In the genomic region with DNA sequence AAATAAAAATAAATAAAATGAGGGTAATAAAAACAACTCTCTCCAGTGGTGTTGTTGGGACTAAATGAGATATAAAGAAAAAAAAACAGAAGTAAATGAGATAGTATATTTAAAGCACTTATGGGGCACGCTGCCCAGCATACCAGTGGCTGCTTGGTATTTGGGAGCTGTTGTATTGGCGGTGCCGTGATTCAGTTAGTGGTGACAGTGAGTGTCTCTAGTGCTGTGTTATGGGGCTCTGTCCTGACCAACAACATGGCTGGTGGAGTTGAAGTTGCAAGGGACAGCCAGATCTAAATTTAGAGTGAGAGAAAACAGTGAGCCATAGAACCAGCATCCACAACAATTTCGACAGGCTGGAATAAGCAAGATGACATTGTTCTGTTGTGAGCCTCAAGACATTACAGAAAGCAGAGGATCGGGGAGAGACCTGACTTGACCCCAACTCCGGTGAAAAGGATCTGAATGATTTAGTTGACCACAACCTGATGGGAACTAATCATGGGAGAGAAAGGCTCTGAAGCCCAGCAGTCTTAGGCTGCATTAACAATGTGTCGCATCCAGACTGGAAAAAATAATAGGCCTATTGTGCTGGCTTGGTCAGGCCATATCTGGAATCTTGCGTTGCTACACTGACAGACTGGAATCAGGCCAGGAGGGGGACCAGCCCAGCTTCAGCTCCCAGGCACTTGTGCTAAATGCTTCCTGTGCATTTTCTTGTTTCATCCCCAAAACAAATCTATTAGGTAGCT, we compare ENCODE assay signal across 16 cellular contexts. TPM values are rescaled to one million over a fixed set of nuclear protein-coding genes. Genes with fewer than 3 reads are reported as not detected.
A peak's percentile ranks its signal among the peaks of the same experiment; 100 is the strongest.
DNase-seq lines count a peak whose midpoint lies in the region; ATAC-seq, FAIRE-seq and TF ChIP-seq lines count a peak whose summit lies in the region.
"Had no signal": no experiment of that assay in that cellular context is flagged by ENCODE, and none has a peak within 500 bp of the region (broad histone marks: within the 10 kb centered on the region; RNA-seq: fewer than 3 reads in every experiment).

No MANE protein-coding gene starts in this region.

- H3K4me1 Mint-ChIP-seq in activated CD4-positive, alpha-beta memory T cell treated with anti-CD3 and anti-CD28 coated beads for 36 hours (ENCODE audit: low read depth), result peaks cover 27% of the 10 kb centered on the region

- DNase-seq in NCI-H2029 treated with DMSO at 0.1 percent for 48 hours (lab: John Stamatoyannopoulos, UW) (peak; percentile 48), NCI-H2029 (lab: John Stamatoyannopoulos, UW) (no peak), K562 (ENCODE audit: extremely low read depth in 1 of 4, low spot score in 3 of 4) (no peak)
- DNase-seq in activated CD4-positive, alpha-beta memory T cell treated with anti-CD3 and anti-CD28 coated beads for 36 hours, result no peak
- no peak for DNase-seq in activated naive CD4-positive, alpha-beta T cell treated with Interleukin-2 at 50 U/mL for 16 hours
- DNase-seq: activated CD4-positive, alpha-beta T cell treated with anti-CD3 and anti-CD28 coated beads, Interleukin-2, amount 50 U/mL, for 4 hours; activated effector memory CD4-positive, alpha-beta T cell treated with anti-CD3 and anti-CD28 coated beads, Interleukin-2, amount 50 U/mL, for 16 hours; NCI-H1105 had no signal

- H3K27ac ChIP-seq in K562 (ENCODE audit: extremely low read depth, low read depth, low read length) (no peak overlapping the region), layer of hippocampus (ENCODE audit: low read depth, low read length) (peak overlapping the region; percentile 64), stomach smooth muscle (ENCODE audit: low read length) (peak overlapping the region; percentile 37)
- H3K27ac ChIP-seq: 22Rv1, parathyroid adenoma, suprapubic skin had no signal

- H3K27me3 Mint-ChIP-seq in activated CD4-positive, alpha-beta memory T cell treated with anti-CD3 and anti-CD28 coated beads for 36 hours, result no peaks in the 10 kb centered on the region

- no peak overlapping the region for H2AFZ ChIP-seq in K562 (ENCODE audit: low read depth, low read length)
- H2AFZ ChIP-seq: parathyroid adenoma had no signal

- no peaks in the 10 kb centered on the region for H3K9me1 ChIP-seq in K562 (ENCODE audit: control insufficient read depth, insufficient read depth, low read length)

- in situ Hi-C loops in K562 (cut with MboI), result no loop called here

- H4K20me1 ChIP-seq in K562 (replicated peaks; ENCODE audit: control insufficient read depth, insufficient read depth, low read length), result no peaks in the 10 kb centered on the region

- H3K27me3 ChIP-seq in K562 (ENCODE audit: control insufficient read depth in 2 of 2, insufficient read depth in 2 of 2, low read length in 2 of 2), result peaks cover 39 to 53% of the 10 kb centered on the region in 2 experiments
- no peaks in the 10 kb centered on the region for H3K27me3 ChIP-seq in layer of hippocampus (ENCODE audit: control insufficient read depth, insufficient read depth, low read length)
- H3K27me3 ChIP-seq in stomach smooth muscle (ENCODE audit: control insufficient read depth in 1 of 2, insufficient read depth in 2 of 2, low read length in 2 of 2), result peaks cover 0 to 2% of the 10 kb centered on the region in 2 donors
- H3K27me3 ChIP-seq: suprapubic skin had no signal

- no peak for TF ChIP-seq EP300 in K562 (IDR thresholded peaks at IDR 0.05; ENCODE audit: low read length)

- CTCF ChIA-PET in K562 (lab: Yijun Ruan, JAX; ENCODE audit: low intra/inter-chr PET ratio), result no interaction called here
- CTCF ChIA-PET in activated CD4-positive, alpha-beta memory T cell treated with anti-CD3 and anti-CD28 coated beads for 36 hours (lab: Charles Lee), result interaction anchor here (1.2 to 2.0 kb wide), 2 partner anchors 20 to 33 kb away, joined by 5 to 7 read pairs; no protein-coding TSS in a partner anchor

- POLR2A ChIA-PET in K562 (lab: Yijun Ruan, JAX), result interaction anchor here (0.6 kb wide), 1 partner anchor 54 kb away, joined by 3 read pairs; no protein-coding TSS in a partner anchor
- POLR2A ChIA-PET in activated CD4-positive, alpha-beta memory T cell treated with anti-CD3 and anti-CD28 coated beads for 36 hours (lab: Charles Lee), result no interaction called here

- no peaks in the 10 kb centered on the region for H3K79me2 ChIP-seq in K562 (ENCODE audit: control insufficient read depth, insufficient read depth, low read length)
- H3K79me2 ChIP-seq: parathyroid adenoma had no signal

- H3K36me3 Mint-ChIP-seq in activated CD4-positive, alpha-beta memory T cell treated with anti-CD3 and anti-CD28 coated beads for 36 hours, result peaks cover 12% of the 10 kb centered on the region

- H3K9ac ChIP-seq in K562 (ENCODE audit: insufficient read depth in 1 of 2, low read depth in 2 of 2, low read length in 2 of 2), result no peak overlapping the region
- H3K9ac ChIP-seq in stomach smooth muscle (ENCODE audit: low read length in 2 of 2), result peak overlapping the region in 1 of 2 donors; percentile 21
- H3K9ac ChIP-seq: parathyroid adenoma had no signal

- H3K9me3 Mint-ChIP-seq in activated CD4-positive, alpha-beta memory T cell treated with anti-CD3 and anti-CD28 coated beads for 36 hours, result no peaks in the 10 kb centered on the region
- H3K9me3 Mint-ChIP-seq: T-helper 1 cell treated with Interleukin-12 subunit alpha and Interleukin-12 subunit beta and Interleukin-4 antibody, amounts not matched to agents 30 μg/mL and 1 μg/mL, for 36 hours had no signal

- H3K4me3 ChIP-seq in K562 (no peak overlapping the region), stomach smooth muscle (ENCODE audit: low read length in 2 of 2) (peak overlapping the region in 1 of 2 donors; percentile 7)
- H3K4me3 ChIP-seq: suprapubic skin had no signal

- TF ChIP-seq POLR2A in K562 (conservative IDR thresholded peaks at IDR 0.05), result no peak

- no peak overlapping the region for H3K4me2 ChIP-seq in K562 (ENCODE audit: insufficient read depth, low read length)

- ATAC-seq in K562, result peak; percentile 24; the same call in 1 of the 3 replicates
- no peak for ATAC-seq in HG02885 (IDR thresholded peaks at IDR 0.05; ENCODE audit: poor library complexity, unreplicated experiment)

- no peak overlapping the region for H3K4me3 Mint-ChIP-seq in activated CD4-positive, alpha-beta memory T cell treated with anti-CD3 and anti-CD28 coated beads for 36 hours
- H3K4me3 Mint-ChIP-seq: T-helper 1 cell treated with Interleukin-12 subunit alpha and Interleukin-12 subunit beta and Interleukin-4 antibody, amounts not matched to agents 30 μg/mL and 1 μg/mL, for 36 hours had no signal

- TF ChIP-seq CTCF in K562 (IDR thresholded peaks at IDR 0.05 in 2 of 3, conservative IDR thresholded peaks at IDR 0.05 in 1 of 3; ENCODE audit: insufficient read depth in 2 of 3, low read depth in 1 of 3, low read length in 3 of 3), result no peak

- intact Hi-C loops in K562 (cut with micrococcal nuclease), result no loop called here
- intact Hi-C loops in activated CD4-positive, alpha-beta memory T cell treated with anti-CD3 and anti-CD28 coated beads for 36 hours (cut with micrococcal nuclease), result no loop called here

- 4% methylated on average over 8 of the region's 8 CpGs for WGBS in K562 (ENCODE audit: insufficient coverage, low coverage, missing lambda C conversion rate)

- peaks cover 0 to 16% of the 10 kb centered on the region in 2 experiments; a peak in 3 of 5 replicates for H3K4me1 ChIP-seq in K562 (replicated peaks in 1 of 2; ENCODE audit: control insufficient read depth in 2 of 2, insufficient read depth in 2 of 2, low read length in 2 of 2)
- H3K4me1 ChIP-seq in stomach smooth muscle (ENCODE audit: control insufficient read depth, insufficient read depth, low read length), result peaks cover 47% of the 10 kb centered on the region
- H3K4me1 ChIP-seq: parathyroid adenoma had no signal

- H3K36me3 ChIP-seq in K562 (ENCODE audit: control insufficient read depth, insufficient read depth, low read length) (no peaks in the 10 kb centered on the region), stomach smooth muscle (ENCODE audit: control insufficient read depth in 2 of 2, insufficient read depth in 2 of 2, low read length in 2 of 2) (no peaks in the 10 kb centered on the region)
- H3K36me3 ChIP-seq: suprapubic skin had no signal

- no peak for TF ChIP-seq RAD21 in K562 (CRISPR knock-in tag; conservative IDR thresholded peaks at IDR 0.05 in 1 of 2, IDR thresholded peaks at IDR 0.05 in 1 of 2)

- FAIRE-seq in K562 (lab: Jason Lieb, UNC), result peak; percentile 29

- BruUV-seq in K562 (replicated peaks; lab: Mats Ljungman, UMichigan), result no TSS peak

- no peaks in the 10 kb centered on the region for H3K9me3 ChIP-seq in K562 (replicated peaks; ENCODE audit: control insufficient read depth, insufficient read depth, low read depth, low read length)
- no peaks in the 10 kb centered on the region for H3K9me3 ChIP-seq in stomach smooth muscle (ENCODE audit: control insufficient read depth in 2 of 2, low read length in 2 of 2)
- H3K9me3 ChIP-seq: suprapubic skin had no signal

- H3K27ac Mint-ChIP-seq in activated CD4-positive, alpha-beta memory T cell treated with anti-CD3 and anti-CD28 coated beads for 36 hours, result no peak overlapping the region
- H3K27ac Mint-ChIP-seq: T-helper 1 cell treated with Interleukin-12 subunit alpha and Interleukin-12 subunit beta and Interleukin-4 antibody, amounts not matched to agents 30 μg/mL and 1 μg/mL, for 36 hours had no signal

RNA-seq across cellular contexts. Expression of gene MFSD2A, which starts 2.4 kb away (rescaled TPM):
- total RNA-seq in K562 (2011; cell fraction: chromatin; rRNA removed; ENCODE audit: low replicate concordance), result 0.46 TPM in 1 of 2 replicates, not detected in the other
- 0.67 TPM in 1 of 2 replicates, not detected in the other for total RNA-seq in K562 (2011; cell fraction: nucleolus; rRNA removed)
- 0.37 TPM in 1 of 2 replicates, not detected in the other for total RNA-seq in K562 (2011; cell fraction: nucleoplasm; rRNA removed)
- total RNA-seq in K562 (2014; rRNA removed) (not detected in 2 replicates), K562 (2014; rRNA removed; fragmentation: Illumina TruSeq; extraction: Trizol) (0.07 TPM in 1 of 2 replicates, not detected in the other), K562 (2015; rRNA removed; fragmentation: Illumina TruSeq; extraction: Trizol) (0.40 TPM in 1 of 2 replicates, not detected in the other), K562 (2021) (0.18 and 0.33 TPM in 2 replicates)
- polyA plus RNA-seq in K562 (2011; rRNA removed) (0.06 and 0.19 TPM in 2 replicates), K562 (2014; fragmentation: Illumina TruSeq; extraction: Trizol) (0.11 and 0.15 TPM in 2 replicates), K562 (2014; fragmentation: Nextera tagmentation; extraction: Ambion mirVana) (not detected), K562 (2014; rRNA removed) (not detected in 2 replicates)
- polyA plus RNA-seq in K562 (2011; cell fraction: cytosol; rRNA removed), result 0.10 and 0.13 TPM in 2 replicates
- 0.51 and 0.67 TPM in 2 replicates for polyA plus RNA-seq in K562 (2011; cell fraction: nucleus; rRNA removed)
- 0.04 and 0.14 TPM in 2 replicates for polyA plus RNA-seq in K562 (2012)
- polyA minus RNA-seq in K562 (2011; rRNA and poly(A)+ RNA removed), result 0.35 TPM in 1 of 2 replicates, not detected in the other
- not detected in 2 replicates for polyA minus RNA-seq in K562 (2011; cell fraction: cytosol; rRNA and poly(A)+ RNA removed)
- polyA minus RNA-seq in K562 (2011; cell fraction: nucleus; rRNA and poly(A)+ RNA removed), result 0.78 TPM in 1 of 2 replicates, not detected in the other
- 1 to 10 TPM; 6.0 to 7.5 TPM for total RNA-seq in activated CD4-positive, alpha-beta memory T cell treated with anti-CD3 and anti-CD28 coated beads for 36 hours

RNA-seq across cellular contexts. Expression of gene MYCL, which starts 50.8 kb away (rescaled TPM):
- total RNA-seq in K562 (2011; cell fraction: chromatin; rRNA removed; ENCODE audit: low replicate concordance), result 17.1 and 25.1 TPM in 2 replicates
- 30.7 and 32.6 TPM in 2 replicates for total RNA-seq in K562 (2011; cell fraction: nucleolus; rRNA removed)
- total RNA-seq in K562 (2011; cell fraction: nucleoplasm; rRNA removed), result 27.3 and 29.5 TPM in 2 replicates
- total RNA-seq in K562 (2014; rRNA removed), result 18.8 and 22.5 TPM in 2 replicates
- total RNA-seq in K562 (2014; rRNA removed; fragmentation: Illumina TruSeq; extraction: Trizol), result 12.8 and 13.2 TPM in 2 replicates
- total RNA-seq in K562 (2015; rRNA removed; fragmentation: Illumina TruSeq; extraction: Trizol), result 3.8 and 4.3 TPM in 2 replicates
- total RNA-seq in K562 (2021), result 19.7 and 22.0 TPM in 2 replicates
- polyA plus RNA-seq in K562 (2011; rRNA removed), result 11.2 and 14.9 TPM in 2 replicates
- polyA plus RNA-seq in K562 (2011; cell fraction: cytosol; rRNA removed), result 12.4 and 15.8 TPM in 2 replicates
- 12.3 and 20.0 TPM in 2 replicates for polyA plus RNA-seq in K562 (2011; cell fraction: nucleus; rRNA removed)
- 6.2 and 30.6 TPM in 2 replicates for polyA plus RNA-seq in K562 (2012)
- polyA plus RNA-seq in K562 (2014; fragmentation: Illumina TruSeq; extraction: Trizol), result 14.7 and 15.4 TPM in 2 replicates
- polyA plus RNA-seq in K562 (2014; fragmentation: Nextera tagmentation; extraction: Ambion mirVana), result 1 to 10 TPM; 3.5 to 4.0 TPM
- 17.1 and 18.2 TPM in 2 replicates for polyA plus RNA-seq in K562 (2014; rRNA removed)
- polyA minus RNA-seq in K562 (2011; rRNA and poly(A)+ RNA removed), result 12.1 and 17.8 TPM in 2 replicates
- 6.6 and 8.7 TPM in 2 replicates for polyA minus RNA-seq in K562 (2011; cell fraction: cytosol; rRNA and poly(A)+ RNA removed)
- polyA minus RNA-seq in K562 (2011; cell fraction: nucleus; rRNA and poly(A)+ RNA removed), result 15.6 and 34.1 TPM in 2 replicates
- total RNA-seq in activated CD4-positive, alpha-beta memory T cell treated with anti-CD3 and anti-CD28 coated beads for 36 hours, result under 1 TPM in 1 of 2 experiments, not detected in 1; 0.07 TPM
- total RNA-seq: fibroblast of villous mesenchyme had no signal

Comparison
In these comparisons a context has a peak if more than half of its experiments do, and no peak if none do; other contexts are left out.
1. RNA of gene MFSD2A, which starts 2.4 kb away (total RNA-seq): 6.0 to 7.5 TPM in activated CD4-positive, alpha-beta memory T cell treated with anti-CD3 and anti-CD28 coated beads for 36 hours; 0.07 to 0.67 TPM in K562; every median in the first group is over 4 times any median in the second.
2. RNA of gene MYCL, which starts 50.8 kb away (total RNA-seq): 3.8 to 32.6 TPM in K562; 0.07 TPM in activated CD4-positive, alpha-beta memory T cell treated with anti-CD3 and anti-CD28 coated beads for 36 hours; every median in the first group is over 4 times any median in the second.